Comparison of ENCODE assay signal across 21 cellular contexts in genomic region chr1:234681065-234681464, GRCh38.
DNase-seq lines count a peak whose midpoint lies in the region; ATAC-seq and TF ChIP-seq lines count a peak whose summit lies in the region.
"Had no signal": no experiment of that assay in that cellular context is flagged by ENCODE, and none has a peak within 500 bp of the region (broad histone marks: within the 10 kb centered on the region; RNA-seq: fewer than 3 reads in every experiment).

No MANE protein-coding gene starts in this region.

- in situ Hi-C loops in Panc1 (cut with HindIII; ENCODE audit: low pct_unique_long_range_greater_than_20kb, low sequenced_read_pairs): no loop called here

- no peak overlapping the region for H2AK5ac ChIP-seq in neuronal stem cell (ENCODE audit: low read depth, low read length)

- TF ChIP-seq POLR2A in esophagus muscularis mucosa (IDR thresholded peaks at IDR 0.05; ENCODE audit: low read depth): no peak

- peak overlapping the region; percentile 32; the same call in 1 of the 2 replicates for H3K27ac ChIP-seq in Panc1 (ENCODE audit: low read length)
- H3K27ac ChIP-seq in esophagus muscularis mucosa (replicated peaks in 1 of 4): no peak overlapping the region
- H3K27ac ChIP-seq in neuronal stem cell (replicated peaks; ENCODE audit: low read length): no peak overlapping the region
- H3K27ac ChIP-seq: BLaER1 treated with 17β-estradiol and CSF1 and Interleukin-3, amounts not matched to agents 10 nM and 100 nM; GM23248 had no signal

- H3K14ac ChIP-seq in neuronal stem cell (ENCODE audit: low read length): no peak overlapping the region

- TF ChIP-seq CTCF in Panc1 (IDR thresholded peaks at IDR 0.05) (no peak), esophagus muscularis mucosa (IDR thresholded peaks at IDR 0.05) (no peak)

- no peak overlapping the region for H3K4ac ChIP-seq in neuronal stem cell (ENCODE audit: low read length)

- H2BK15ac ChIP-seq in neuronal stem cell (ENCODE audit: low read length): no peak overlapping the region

- no peak overlapping the region for H2BK120ac ChIP-seq in neuronal stem cell (ENCODE audit: low read depth, low read length)

- no TSS peak for BruUV-seq in Panc1 (replicated peaks; lab: Mats Ljungman, UMichigan)

- H3K9ac ChIP-seq in neuronal stem cell (ENCODE audit: low read depth, low read length, poor library complexity): no peak overlapping the region
- H3K9ac ChIP-seq: BLaER1 treated with 17β-estradiol and CSF1 and Interleukin-3, amounts not matched to agents 10 nM and 100 nM; GM23248 had no signal

- no peak overlapping the region for H3K18ac ChIP-seq in neuronal stem cell (ENCODE audit: low read length)

- no peak overlapping the region for H3K4me3 ChIP-seq in Panc1 (ENCODE audit: low read depth in 2 of 2, low read length in 2 of 2)
- no peak overlapping the region for H3K4me3 ChIP-seq in esophagus muscularis mucosa
- H3K4me3 ChIP-seq in neuronal stem cell (ENCODE audit: low read length in 2 of 2): no peak overlapping the region
- H3K4me3 ChIP-seq: A549; BLaER1 treated with 17β-estradiol and CSF1 and Interleukin-3, amounts not matched to agents 10 nM and 100 nM; GM23248 had no signal

- no peaks in the 10 kb centered on the region for H3K36me3 ChIP-seq in Panc1 (ENCODE audit: control insufficient read depth, insufficient read depth, low read length)
- no peaks in the 10 kb centered on the region for H3K36me3 ChIP-seq in esophagus muscularis mucosa
- no peaks in the 10 kb centered on the region for H3K36me3 ChIP-seq in neuronal stem cell (replicated peaks in 1 of 2; ENCODE audit: control insufficient read depth in 2 of 2, insufficient read depth in 2 of 2, low read length in 2 of 2)
- H3K36me3 ChIP-seq: BE2C; BLaER1 treated with 17β-estradiol and CSF1 and Interleukin-3, amounts not matched to agents 10 nM and 100 nM had no signal

- H4K8ac ChIP-seq in neuronal stem cell (ENCODE audit: low read depth, low read length): no peak overlapping the region

- H3K79me1 ChIP-seq in neuronal stem cell (ENCODE audit: low read depth, low read length): no peaks in the 10 kb centered on the region

- 97% methylated on average over 3 of the region's 3 CpGs for WGBS in esophagus muscularis mucosa
- WGBS in neuronal stem cell (ENCODE audit: extremely low coverage in 2 of 2, insufficient read length in 2 of 2, insufficient replicate concordance in 1 of 2), 2 donors: no CpG with 5 or more reads among the region's 3 CpGs

- no peak for TF ChIP-seq EP300 in esophagus muscularis mucosa (IDR thresholded peaks at IDR 0.05)

- no peak overlapping the region for H2BK12ac ChIP-seq in neuronal stem cell (ENCODE audit: low read length)

- peak; percentile 26 for DNase-seq in activated CD8-positive, alpha-beta memory T cell treated with anti-CD3 and anti-CD28 coated beads for 24 hours
- no peak for DNase-seq in activated CD8-positive, alpha-beta memory T cell treated with anti-CD3 and anti-CD28 coated beads, Interleukin-2, amount 50 U/mL, for 4 hours
- no peak for DNase-seq in Panc1 (ENCODE audit: low read depth, low spot score)
- peak; percentile 60 for DNase-seq in esophagus muscularis mucosa (ENCODE audit: extremely low spot score)
- DNase-seq in neuronal stem cell (ENCODE audit: low spot score): no peak
- no peak for DNase-seq in activated CD4-positive, alpha-beta T cell treated with anti-CD3 and anti-CD28 coated beads for 48 hours
- DNase-seq in hypothalamus (lab: John Stamatoyannopoulos, UW): no peak
- DNase-seq: 8988T; ACHN; AML-193; BE2C; CD4-positive, alpha-beta T cell; CD8-positive, alpha-beta memory T cell; DMS53; DMS79 treated with DMSO at 0.1 percent for 48 hours; GF-D8; GM23248; H7; HCEC 1CT had no signal

- CTCF ChIA-PET in Panc1 (lab: Charles Lee): no interaction called here

- H4K91ac ChIP-seq in neuronal stem cell (ENCODE audit: low read depth, low read length, poor library complexity): no peak overlapping the region

- POLR2A ChIA-PET in Panc1 (lab: Charles Lee): no interaction called here

- H2BK5ac ChIP-seq in neuronal stem cell (ENCODE audit: low read length): no peak overlapping the region

- no peak overlapping the region for H3K23ac ChIP-seq in neuronal stem cell (ENCODE audit: low read depth, low read length, poor library complexity)

- intact Hi-C loops in Panc1 (cut with micrococcal nuclease; ENCODE audit: unreplicated experiment): no loop called here
- intact Hi-C loops in esophagus muscularis mucosa (cut with DNase I): loop anchor here (5.0 kb wide), 2 partner anchors 64 to 241 kb away; no protein-coding TSS in a partner anchor

- no peaks in the 10 kb centered on the region for H3K27me3 ChIP-seq in Panc1 (ENCODE audit: control insufficient read depth, insufficient read depth, low read length)
- no peaks in the 10 kb centered on the region for H3K27me3 ChIP-seq in esophagus muscularis mucosa
- H3K27me3 ChIP-seq in neuronal stem cell (ENCODE audit: control insufficient read depth in 3 of 3, insufficient read depth in 3 of 3, low read depth in 1 of 3, low read length in 3 of 3): no peaks in the 10 kb centered on the region
- H3K27me3 ChIP-seq: BE2C; BLaER1 treated with 17β-estradiol and CSF1 and Interleukin-3, amounts not matched to agents 10 nM and 100 nM had no signal

- H2AFZ ChIP-seq in neuronal stem cell (ENCODE audit: low read length): no peak overlapping the region
- H2AFZ ChIP-seq: GM23248 had no signal

- peaks cover 16% of the 10 kb centered on the region for H3K9me3 ChIP-seq in Panc1 (ENCODE audit: control insufficient read depth, insufficient read depth, low read depth, low read length)
- H3K9me3 ChIP-seq in esophagus muscularis mucosa: no peaks in the 10 kb centered on the region
- H3K9me3 ChIP-seq in neuronal stem cell (replicated peaks in 1 of 2; ENCODE audit: control insufficient read depth in 2 of 2, insufficient read depth in 1 of 2, low read depth in 1 of 2, low read length in 2 of 2): peaks cover 0 to 6% of the 10 kb centered on the region in 2 donors
- H3K9me3 ChIP-seq: BE2C had no signal

- ATAC-seq in Panc1: no peak
- ATAC-seq: A549 had no signal

- no peak overlapping the region for H3K4me2 ChIP-seq in neuronal stem cell (ENCODE audit: insufficient read depth, low read length, poor library complexity, severe bottlenecking)
- H3K4me2 ChIP-seq: A549; BLaER1 treated with 17β-estradiol and CSF1 and Interleukin-3, amounts not matched to agents 10 nM and 100 nM had no signal

- H3K4me1 ChIP-seq in Panc1 (ENCODE audit: control insufficient read depth, insufficient read depth, low read length) (peaks cover 11% of the 10 kb centered on the region), esophagus muscularis mucosa (peaks cover 13 to 28% (median 27%) of the 10 kb centered on the region in 4 donors), neuronal stem cell (ENCODE audit: control insufficient read depth in 2 of 2, insufficient read depth in 1 of 2, low read depth in 1 of 2, low read length in 2 of 2) (peaks cover 0 to 3% of the 10 kb centered on the region in 2 donors)

Comparison
In these comparisons a context has a peak if more than half of its experiments do, and no peak if none do; other contexts are left out.
1. DNase-seq: peak in activated CD8-positive, alpha-beta memory T cell treated with anti-CD3 and anti-CD28 coated beads for 24 hours (single experiment) and esophagus muscularis mucosa (single experiment); none in activated CD8-positive, alpha-beta memory T cell treated with anti-CD3 and anti-CD28 coated beads, Interleukin-2, amount 50 U/mL, for 4 hours (single experiment), Panc1 (single experiment), neuronal stem cell (single experiment), activated CD4-positive, alpha-beta T cell treated with anti-CD3 and anti-CD28 coated beads for 48 hours (single experiment) and hypothalamus (0 of 51).